33 cellular contexts compared by ENCODE assay signal in genomic region chrX:10516781-10517322, GRCh38.
"Had no signal": no experiment of that assay in that cellular context is flagged by ENCODE, and none has a peak within 500 bp of the region (broad histone marks: within the 10 kb centered on the region; RNA-seq: fewer than 3 reads in every experiment).

No MANE protein-coding gene starts in this region.

- H3K4me3 ChIP-seq: body of pancreas, breast epithelium had no signal

- H3K27ac Mint-ChIP-seq: activated CD4-positive, alpha-beta T cell treated with anti-CD3 and anti-CD28 coated beads, Interleukin-2, amount 10 ng/mL, durations not matched to agents 24 days and 14 days; activated CD8-positive, alpha-beta T cell treated with anti-CD3 and anti-CD28 coated beads for 36 hours; activated naive CD8-positive, alpha-beta T cell treated with anti-CD3 and anti-CD28 coated beads for 36 hours; activated T-cell treated with anti-CD3 and anti-CD28 coated beads, Interleukin-2, amount 50 U/mL, for 72 hours; activated T-helper 17 cell treated with anti-CD3 and anti-CD28 coated beads, Interleukin-2, amount 50 U/mL, for 72 hours; T-helper 1 cell treated with Interleukin-12 subunit alpha and Interleukin-12 subunit beta and Interleukin-4 antibody, amounts not matched to agents 30 μg/mL and 1 μg/mL, for 36 hours; T-helper 2 cell treated with Interferon-gamma antibody and Interleukin-4, amounts not matched to agents 5 μg/mL and 100 μg/mL, for 36 hours had no signal

- ATAC-seq: activated CD8-positive, alpha-beta T cell treated with anti-CD3 and anti-CD28 coated beads for 36 hours; activated T-cell treated with anti-CD3 and anti-CD28 coated beads, Interleukin-2, amount 50 U/mL, for 72 hours; activated T-helper 17 cell treated with anti-CD3 and anti-CD28 coated beads, Interleukin-2, amount 50 U/mL, for 72 hours; body of pancreas; PC-3; Right ventricle myocardium inferior had no signal

- H3K36me3 ChIP-seq: breast epithelium had no signal

- H3K4me1 ChIP-seq: body of pancreas, breast epithelium had no signal

- H3K9me3 ChIP-seq: body of pancreas, breast epithelium had no signal

- H3K27me3 Mint-ChIP-seq: activated CD4-positive, alpha-beta T cell treated with anti-CD3 and anti-CD28 coated beads, Interleukin-2, amount 10 ng/mL, durations not matched to agents 24 days and 14 days; activated CD8-positive, alpha-beta T cell treated with anti-CD3 and anti-CD28 coated beads for 36 hours; activated naive CD8-positive, alpha-beta T cell treated with anti-CD3 and anti-CD28 coated beads for 36 hours; activated T-helper 17 cell treated with anti-CD3 and anti-CD28 coated beads, Interleukin-2, amount 50 U/mL, for 72 hours had no signal

- H3K27me3 ChIP-seq: body of pancreas had no signal

- H3K27ac ChIP-seq: body of pancreas, breast epithelium, KMS-11, RWPE1 had no signal

- H3K4me3 Mint-ChIP-seq: activated CD4-positive, alpha-beta T cell treated with anti-CD3 and anti-CD28 coated beads, Interleukin-2, amount 10 ng/mL, durations not matched to agents 24 days and 14 days; activated CD8-positive, alpha-beta T cell treated with anti-CD3 and anti-CD28 coated beads for 36 hours; activated naive CD8-positive, alpha-beta T cell treated with anti-CD3 and anti-CD28 coated beads for 36 hours; activated T-cell treated with anti-CD3 and anti-CD28 coated beads, Interleukin-2, amount 50 U/mL, for 72 hours; activated T-helper 17 cell treated with anti-CD3 and anti-CD28 coated beads, Interleukin-2, amount 50 U/mL, for 72 hours; T-helper 1 cell treated with Interleukin-12 subunit alpha and Interleukin-12 subunit beta and Interleukin-4 antibody, amounts not matched to agents 30 μg/mL and 1 μg/mL, for 36 hours; T-helper 2 cell treated with Interferon-gamma antibody and Interleukin-4, amounts not matched to agents 5 μg/mL and 100 μg/mL, for 36 hours had no signal

- H3K4me2 ChIP-seq: KMS-11 had no signal

- H3K9me3 Mint-ChIP-seq: activated CD4-positive, alpha-beta T cell treated with anti-CD3 and anti-CD28 coated beads, Interleukin-2, amount 10 ng/mL, durations not matched to agents 24 days and 14 days; activated CD8-positive, alpha-beta T cell treated with anti-CD3 and anti-CD28 coated beads for 36 hours; activated naive CD8-positive, alpha-beta T cell treated with anti-CD3 and anti-CD28 coated beads for 36 hours; T-helper 1 cell treated with Interleukin-12 subunit alpha and Interleukin-12 subunit beta and Interleukin-4 antibody, amounts not matched to agents 30 μg/mL and 1 μg/mL, for 36 hours; T-helper 2 cell treated with Interferon-gamma antibody and Interleukin-4, amounts not matched to agents 5 μg/mL and 100 μg/mL, for 36 hours had no signal

- H3K9ac ChIP-seq: KMS-11 had no signal

- DNase-seq: activated CD4-positive, alpha-beta T cell treated with anti-CD3 and anti-CD28 coated beads, Interleukin-2, amount 10 ng/mL, durations not matched to agents 24 days and 14 days; activated CD4-positive, alpha-beta T cell treated with anti-CD3 and anti-CD28 coated beads, Interleukin-2, amount 50 U/mL, for 4 hours; activated CD8-positive, alpha-beta T cell treated with anti-CD3 and anti-CD28 coated beads for 36 hours; activated effector memory CD4-positive, alpha-beta T cell treated with anti-CD3 and anti-CD28 coated beads, Interleukin-2, amount 50 U/mL, for 16 hours; activated naive CD4-positive, alpha-beta T cell; activated naive CD4-positive, alpha-beta T cell treated with anti-CD3 and anti-CD28 coated beads, Interleukin-2, amount 50 U/mL, for 16 hours; activated naive CD8-positive, alpha-beta T cell treated with anti-CD3 and anti-CD28 coated beads for 36 hours; activated T-cell treated with anti-CD3 and anti-CD28 coated beads, Interleukin-2, amount 50 U/mL, for 1 hour; activated T-cell treated with anti-CD3 and anti-CD28 coated beads, Interleukin-2, amount 50 U/mL, for 72 hours; amniotic stem cell; aorta; body of pancreas; caudate nucleus; MM.1S; MV-4-11; NCI-H1092; NCI-H1436 treated with DMSO at 0.1 percent for 48 hours; NCI-H187; NCI-H2029 treated with DMSO at 0.1 percent for 48 hours; NCI-H2107; NCI-H2171; NCI-H510A; NCI-H526; NCI-H748 treated with DMSO at 0.1 percent for 48 hours; NK-92 treated with Interleukin-12 subunit alpha and Interleukin-12 subunit beta, amount 100 ng/mL, for 24 hours; PC-3 had no signal

- H3K36me3 Mint-ChIP-seq: activated naive CD8-positive, alpha-beta T cell treated with anti-CD3 and anti-CD28 coated beads for 36 hours had no signal

- H3K4me1 Mint-ChIP-seq: activated CD4-positive, alpha-beta T cell treated with anti-CD3 and anti-CD28 coated beads, Interleukin-2, amount 10 ng/mL, durations not matched to agents 24 days and 14 days; activated naive CD8-positive, alpha-beta T cell treated with anti-CD3 and anti-CD28 coated beads for 36 hours; activated T-helper 17 cell treated with anti-CD3 and anti-CD28 coated beads, Interleukin-2, amount 50 U/mL, for 72 hours had no signal
